ENCODE assay signal across 9 cellular contexts in the genomic region with DNA sequence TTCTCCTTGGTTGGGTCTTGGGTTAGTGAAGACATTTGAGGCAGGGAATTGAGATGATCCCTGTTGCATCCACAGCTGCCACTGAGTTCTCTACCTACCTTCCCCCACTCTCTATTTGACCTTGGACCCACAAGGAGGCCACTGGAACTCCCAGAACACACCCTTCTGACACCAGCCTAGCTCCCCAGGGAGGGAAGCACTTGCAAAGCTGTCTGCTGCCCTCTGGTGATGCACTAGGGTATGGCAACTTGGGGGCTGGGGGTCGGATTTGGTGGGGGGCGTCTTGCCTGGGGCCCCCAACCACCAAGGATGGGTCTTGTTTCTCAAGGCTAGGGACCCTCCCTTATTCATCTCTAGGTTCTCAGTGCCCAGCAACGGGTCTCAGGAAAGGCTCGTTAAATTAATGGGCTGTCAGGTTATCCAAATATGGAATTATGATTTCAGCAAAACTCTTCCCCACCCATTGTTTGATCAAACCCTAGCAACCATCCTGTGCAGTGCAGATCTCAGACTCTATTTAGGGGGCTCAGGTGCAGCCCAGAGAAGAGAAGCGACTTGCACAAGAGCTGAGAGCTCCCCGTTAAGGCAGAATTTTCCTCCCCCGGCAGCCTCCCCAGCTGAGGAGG.
DNase-seq lines count a peak whose midpoint lies in the region; ATAC-seq, FAIRE-seq and TF ChIP-seq lines count a peak whose summit lies in the region.
"Had no signal": no experiment of that assay in that cellular context is flagged by ENCODE, and none has a peak within 500 bp of the region (broad histone marks: within the 10 kb centered on the region; RNA-seq: fewer than 3 reads in every experiment).

No MANE protein-coding gene starts in this region.

- intact Hi-C loops in lower lobe of right lung (cut with DNase I), result no loop called here

- H3K36me3 ChIP-seq in lower lobe of right lung, result no peaks in the 10 kb centered on the region

- no peak for TF ChIP-seq POLR2A in GM12892 (IDR thresholded peaks at IDR 0.05; ENCODE audit: low read depth, low read length)

- H3K27me3 ChIP-seq in lower lobe of right lung (ENCODE audit: low read depth), result peaks cover 27% of the 10 kb centered on the region

- ATAC-seq in lower lobe of right lung, result no peak

- no peak overlapping the region for H3K27ac ChIP-seq in lower lobe of right lung

- TF ChIP-seq CTCF in lower lobe of right lung (IDR thresholded peaks at IDR 0.05), result peak; percentile 14

- no peaks in the 10 kb centered on the region for H3K9me3 ChIP-seq in lower lobe of right lung

- FAIRE-seq in GM12892 (lab: Jason Lieb, UNC) (peak; percentile 74), RCC 7860 (lab: Jason Lieb, UNC) (no peak)

- no peak overlapping the region for H3K4me3 ChIP-seq in lower lobe of right lung

- DNase-seq in DMS 273 (lab: John Stamatoyannopoulos, UW; ENCODE audit: unreplicated experiment) (peak; percentile 56), DMS 273 treated with DMSO at 0.1 percent for 48 hours (lab: John Stamatoyannopoulos, UW) (no peak), GM12892 (ENCODE audit: insufficient read length) (peak; percentile 49), lower lobe of right lung (no peak), occipital lobe (lab: John Stamatoyannopoulos, UW) (no peak), RCC 7860 (ENCODE audit: low spot score) (no peak), hypothalamus (lab: John Stamatoyannopoulos, UW) (no peak)
- peak; percentile 19 to 24 for DNase-seq in activated CD4-positive, alpha-beta T cell treated with anti-CD3 and anti-CD28 coated beads, Interleukin-2, amount 50 U/mL, for 48 hours
- DNase-seq: T-helper 1 cell had no signal

- no peaks in the 10 kb centered on the region for H3K4me1 ChIP-seq in lower lobe of right lung

Comparison
In these comparisons a context has a peak if more than half of its experiments do, and no peak if none do; other contexts are left out.
1. DNase-seq: peak in DMS 273 (single experiment), GM12892 (single experiment) and activated CD4-positive, alpha-beta T cell treated with anti-CD3 and anti-CD28 coated beads, Interleukin-2, amount 50 U/mL, for 48 hours (2 of 2); none in DMS 273 treated with DMSO at 0.1 percent for 48 hours (single experiment), lower lobe of right lung (single experiment), occipital lobe (single experiment), RCC 7860 (single experiment) and hypothalamus (0 of 51).